In the genomic region with DNA sequence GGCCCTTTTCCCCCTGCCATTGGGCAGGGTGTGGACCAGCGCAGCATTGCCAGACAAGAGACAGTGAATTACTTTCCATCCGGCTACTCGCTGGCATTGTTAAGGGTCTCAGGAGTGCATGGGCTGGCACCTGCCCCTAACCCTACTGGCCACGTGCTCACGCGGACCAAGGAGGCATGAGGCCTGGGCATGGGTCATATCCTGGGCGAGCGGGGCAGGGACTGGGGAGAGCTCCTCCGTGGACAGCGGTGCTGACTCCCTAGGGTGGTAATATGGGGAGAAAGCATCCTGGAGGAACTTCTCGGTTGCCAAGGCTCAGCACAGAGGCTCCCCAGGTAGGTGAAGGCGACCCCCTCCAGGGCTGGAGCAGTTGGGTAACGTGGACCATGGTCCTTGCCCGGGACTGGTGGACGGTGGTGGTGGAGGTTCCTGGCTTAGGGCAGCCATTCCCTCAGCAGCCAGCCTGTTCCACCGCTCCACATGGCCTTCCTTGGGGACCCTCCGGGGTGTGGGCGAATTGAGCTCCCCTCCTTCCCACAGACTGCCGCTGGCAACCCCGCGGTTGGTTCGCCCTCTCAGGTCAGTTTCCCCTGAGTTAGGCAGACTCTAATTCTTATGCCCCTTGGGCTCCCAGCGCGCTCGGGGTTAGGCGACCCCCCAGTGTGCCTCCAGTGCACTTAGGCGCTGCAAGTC, we compare ENCODE assay signal across 15 cellular contexts.
A peak's percentile ranks its signal among the peaks of the same experiment; 100 is the strongest.
DNase-seq lines count a peak whose midpoint lies in the region; ATAC-seq lines count a peak whose summit lies in the region.
"Had no signal": no experiment of that assay in that cellular context is flagged by ENCODE, and none has a peak within 500 bp of the region (broad histone marks: within the 10 kb centered on the region; RNA-seq: fewer than 3 reads in every experiment).

No MANE protein-coding gene starts in this region.

- no peaks in the 10 kb centered on the region for H3K36me3 ChIP-seq in naive thymus-derived CD4-positive, alpha-beta T cell (ENCODE audit: control insufficient read depth in 2 of 3, insufficient read depth in 3 of 3, low read length in 3 of 3)

- no peaks in the 10 kb centered on the region for H3K4me1 ChIP-seq in naive thymus-derived CD4-positive, alpha-beta T cell (ENCODE audit: control insufficient read depth in 2 of 2, insufficient read depth in 2 of 2, low read length in 2 of 2)
- H3K4me1 ChIP-seq: A549, Caco-2 had no signal

- H3K4me3 Mint-ChIP-seq in naive thymus-derived CD4-positive, alpha-beta T cell: no peak overlapping the region
- no peak overlapping the region for H3K4me3 Mint-ChIP-seq in stimulated activated memory B cell treated with anti-CD40 and anti-IgM and Interleukin-4, amounts not matched to agents 10 μg/mL and 1 μg/mL and 100 μg/mL, for 72 hours
- H3K4me3 Mint-ChIP-seq: CD4-positive, alpha-beta T cell; H9 had no signal

- H3K4me1 Mint-ChIP-seq in naive thymus-derived CD4-positive, alpha-beta T cell: no peaks in the 10 kb centered on the region
- no peaks in the 10 kb centered on the region for H3K4me1 Mint-ChIP-seq in stimulated activated memory B cell treated with anti-CD40 and anti-IgM and Interleukin-4, amounts not matched to agents 10 μg/mL and 1 μg/mL and 100 μg/mL, for 72 hours
- H3K4me1 Mint-ChIP-seq: H9 had no signal

- H3K4me3 ChIP-seq in naive thymus-derived CD4-positive, alpha-beta T cell (ENCODE audit: low read length): no peak overlapping the region
- H3K4me3 ChIP-seq: A549 had no signal

- no peaks in the 10 kb centered on the region for H3K27me3 ChIP-seq in naive thymus-derived CD4-positive, alpha-beta T cell (ENCODE audit: control insufficient read depth in 2 of 2, insufficient read depth in 2 of 2, low read length in 2 of 2)

- intact Hi-C loops in naive thymus-derived CD4-positive, alpha-beta T cell (cut with micrococcal nuclease): no loop called here

- CTCF ChIA-PET in naive thymus-derived CD4-positive, alpha-beta T cell (lab: Charles Lee): no interaction called here

- peaks cover 0 to 14% (median 6%) of the 10 kb centered on the region in 11 donors for H3K9me3 Mint-ChIP-seq in naive thymus-derived CD4-positive, alpha-beta T cell
- peaks cover 8% of the 10 kb centered on the region for H3K9me3 Mint-ChIP-seq in stimulated activated memory B cell treated with anti-CD40 and anti-IgM and Interleukin-4, amounts not matched to agents 10 μg/mL and 1 μg/mL and 100 μg/mL, for 72 hours

- peak; percentile 26 for ATAC-seq in naive thymus-derived CD4-positive, alpha-beta T cell
- peak; percentile 27 for ATAC-seq in stimulated activated memory B cell treated with anti-CD40 and anti-IgM and Interleukin-4, amounts not matched to agents 10 μg/mL and 1 μg/mL and 100 μg/mL, for 72 hours
- ATAC-seq in HG03521 (IDR thresholded peaks at IDR 0.05; ENCODE audit: unreplicated experiment): no peak
- ATAC-seq: A549 had no signal

- H3K27ac Mint-ChIP-seq in naive thymus-derived CD4-positive, alpha-beta T cell: no peak overlapping the region
- no peak overlapping the region for H3K27ac Mint-ChIP-seq in stimulated activated memory B cell treated with anti-CD40 and anti-IgM and Interleukin-4, amounts not matched to agents 10 μg/mL and 1 μg/mL and 100 μg/mL, for 72 hours
- H3K27ac Mint-ChIP-seq: CD4-positive, alpha-beta T cell; H9 had no signal

- DNase-seq in activated gamma-delta T cell (lab: John Stamatoyannopoulos, UW) (peak; percentile 3), activated gamma-delta T cell treated with Interleukin-2 at 50 U/mL for 16 hours (no peak), UCSD-AML1 (lab: John Stamatoyannopoulos, UW; ENCODE audit: unreplicated experiment) (peak; percentile 3), NCI-H2171 treated with DMSO at 0.1 percent for 48 hours (lab: John Stamatoyannopoulos, UW) (no peak)
- DNase-seq in naive thymus-derived CD4-positive, alpha-beta T cell: no peak
- DNase-seq in activated CD4-positive, alpha-beta T cell treated with anti-CD3 and anti-CD28 coated beads, Interleukin-2, amount 50 U/mL, for 48 hours: no peak
- DNase-seq: AML-193; Caco-2; CD4-positive, alpha-beta T cell; H9 had no signal

- H3K27me3 Mint-ChIP-seq in naive thymus-derived CD4-positive, alpha-beta T cell: no peaks in the 10 kb centered on the region
- no peaks in the 10 kb centered on the region for H3K27me3 Mint-ChIP-seq in stimulated activated memory B cell treated with anti-CD40 and anti-IgM and Interleukin-4, amounts not matched to agents 10 μg/mL and 1 μg/mL and 100 μg/mL, for 72 hours
- H3K27me3 Mint-ChIP-seq: CD4-positive, alpha-beta T cell had no signal

- H3K27ac ChIP-seq in naive thymus-derived CD4-positive, alpha-beta T cell (ENCODE audit: low read depth, low read length): no peak overlapping the region
- H3K27ac ChIP-seq: 22Rv1, A549, C4-2B had no signal

- no peaks in the 10 kb centered on the region for H3K36me3 Mint-ChIP-seq in naive thymus-derived CD4-positive, alpha-beta T cell
- H3K36me3 Mint-ChIP-seq in stimulated activated memory B cell treated with anti-CD40 and anti-IgM and Interleukin-4, amounts not matched to agents 10 μg/mL and 1 μg/mL and 100 μg/mL, for 72 hours: no peaks in the 10 kb centered on the region

- POLR2A ChIA-PET in naive thymus-derived CD4-positive, alpha-beta T cell (lab: Charles Lee): no interaction called here

- peaks cover 0 to 5% (median 0%) of the 10 kb centered on the region in 3 experiments for H3K9me3 ChIP-seq in naive thymus-derived CD4-positive, alpha-beta T cell (ENCODE audit: control insufficient read depth in 2 of 3, low read length in 3 of 3)
- H3K9me3 ChIP-seq: A549, Caco-2 had no signal

Comparison
In these comparisons a context has a peak if more than half of its experiments do, and no peak if none do; other contexts are left out.
1. DNase-seq: peak in activated gamma-delta T cell (single experiment) and UCSD-AML1 (single experiment); none in activated gamma-delta T cell treated with Interleukin-2 at 50 U/mL for 16 hours (single experiment), naive thymus-derived CD4-positive, alpha-beta T cell (0 of 9), NCI-H2171 treated with DMSO at 0.1 percent for 48 hours (single experiment) and activated CD4-positive, alpha-beta T cell treated with anti-CD3 and anti-CD28 coated beads, Interleukin-2, amount 50 U/mL, for 48 hours (0 of 2).